In the genomic region with DNA sequence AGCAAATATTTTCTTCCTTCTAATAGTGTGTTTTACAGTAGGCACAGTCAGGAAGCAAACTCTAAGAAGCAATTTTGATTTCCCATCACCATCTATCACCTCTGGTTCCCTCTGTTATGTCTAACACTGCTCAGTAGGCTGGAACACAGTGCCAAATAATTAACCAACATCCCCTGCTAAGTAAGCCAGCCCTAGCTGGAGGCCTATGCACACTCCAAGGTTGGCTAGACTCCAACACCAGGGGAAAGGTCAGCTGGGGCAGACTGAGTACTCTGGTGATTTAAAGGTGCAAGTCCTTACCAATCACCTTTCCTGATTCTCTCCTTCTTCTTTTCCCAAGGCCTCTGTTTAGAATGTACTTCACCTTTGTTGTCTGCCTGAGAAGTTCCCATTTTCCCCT, we compare ENCODE assay signal across 15 cellular contexts. TPM values are rescaled to one million over a fixed set of nuclear protein-coding genes. Genes with fewer than 3 reads are reported as not detected.
DNase-seq lines count a peak whose midpoint lies in the region; ATAC-seq and TF ChIP-seq lines count a peak whose summit lies in the region.
"Had no signal": no experiment of that assay in that cellular context is flagged by ENCODE, and none has a peak within 500 bp of the region (broad histone marks: within the 10 kb centered on the region; RNA-seq: fewer than 3 reads in every experiment).

No MANE protein-coding gene starts in this region.

- H3K4me1 ChIP-seq in adipocyte (ENCODE audit: control insufficient read depth, insufficient read depth, low read length), result peaks cover 12% of the 10 kb centered on the region
- H3K4me1 ChIP-seq in mucosa of descending colon (ENCODE audit: low read depth), result no peaks in the 10 kb centered on the region
- no peaks in the 10 kb centered on the region for H3K4me1 ChIP-seq in neural progenitor cell
- no peaks in the 10 kb centered on the region for H3K4me1 ChIP-seq in mesendoderm (ENCODE audit: control insufficient read depth, low read depth, low read length)

- no peaks in the 10 kb centered on the region for H3K36me3 ChIP-seq in adipocyte (ENCODE audit: control insufficient read depth, insufficient read depth, low read length, severe bottlenecking)
- H3K36me3 ChIP-seq in mucosa of descending colon (ENCODE audit: low read depth), result no peaks in the 10 kb centered on the region
- H3K36me3 ChIP-seq in neural progenitor cell, result no peaks in the 10 kb centered on the region
- H3K36me3 ChIP-seq in mesendoderm (ENCODE audit: control insufficient read depth, insufficient read depth, low read length), result no peaks in the 10 kb centered on the region
- H3K36me3 ChIP-seq: WERI-Rb-1 had no signal

- intact Hi-C loops in mucosa of descending colon (cut with DNase I, micrococcal nuclease), result no loop called here

- H4K8ac ChIP-seq in mesendoderm (ENCODE audit: low read depth, low read length), result no peak overlapping the region

- H2AFZ ChIP-seq in neural progenitor cell (replicated peaks), result no peak overlapping the region

- no peak overlapping the region for H2BK15ac ChIP-seq in mesendoderm (replicated peaks; ENCODE audit: low read depth)

- no peaks in the 10 kb centered on the region for H3K79me1 ChIP-seq in mesendoderm (ENCODE audit: low read length)

- DNase-seq in DMS153 treated with DMSO at 0.1 percent for 48 hours (lab: John Stamatoyannopoulos, UW; ENCODE audit: unreplicated experiment) (peak; percentile 72), adipocyte (ENCODE audit: low read depth) (no peak), mucosa of descending colon (peak in 2 of 3 donors; percentile 19 to 40), neural progenitor cell (ENCODE audit: low spot score) (no peak), mesendoderm (no peak)
- DNase-seq: activated naive CD4-positive, alpha-beta T cell treated with Interleukin-2 at 50 U/mL for 16 hours; CD8-positive, alpha-beta memory T cell; effector memory CD8-positive, alpha-beta T cell; immature natural killer cell; natural killer cell; WERI-Rb-1 had no signal

- H3K23ac ChIP-seq in mesendoderm (ENCODE audit: low read length), result no peak overlapping the region

- no peaks in the 10 kb centered on the region for H3F3A ChIP-seq in neural progenitor cell (ENCODE audit: low read depth)

- H3K9ac ChIP-seq in adipocyte (ENCODE audit: low read length) (peak overlapping the region; percentile 36), neural progenitor cell (no peak overlapping the region), mesendoderm (ENCODE audit: low read length) (no peak overlapping the region)

- H3K27me3 ChIP-seq in adipocyte (replicated peaks; ENCODE audit: control insufficient read depth, insufficient read depth, low read length) (peaks cover 5% of the 10 kb centered on the region), neural progenitor cell (peaks cover 18% of the 10 kb centered on the region), mesendoderm (ENCODE audit: insufficient read depth, low read length, poor library complexity) (no peaks in the 10 kb centered on the region)

- H3K79me2 ChIP-seq in neural progenitor cell (ENCODE audit: low read depth), result no peaks in the 10 kb centered on the region
- no peaks in the 10 kb centered on the region for H3K79me2 ChIP-seq in mesendoderm (ENCODE audit: control insufficient read depth, insufficient read depth, low read length)

- no peaks in the 10 kb centered on the region for H3K27me3 Mint-ChIP-seq in neural progenitor cell (ENCODE audit: insufficient read depth, low read depth)
- H3K27me3 Mint-ChIP-seq: CD8-positive, alpha-beta memory T cell; effector memory CD8-positive, alpha-beta T cell had no signal

- TF ChIP-seq CTCF in mucosa of descending colon (IDR thresholded peaks at IDR 0.05) (no peak), neural progenitor cell (IDR thresholded peaks at IDR 0.05) (no peak)

- no peak overlapping the region for H3K4me3 Mint-ChIP-seq in neural progenitor cell
- H3K4me3 Mint-ChIP-seq: CD8-positive, alpha-beta memory T cell; effector memory CD8-positive, alpha-beta T cell; immature natural killer cell; natural killer cell had no signal

- H3K4me3 ChIP-seq in adipocyte (ENCODE audit: low read length), result no peak overlapping the region
- no peak overlapping the region for H3K4me3 ChIP-seq in mucosa of descending colon
- no peak overlapping the region for H3K4me3 ChIP-seq in neural progenitor cell
- H3K4me3 ChIP-seq in mesendoderm (ENCODE audit: low read length), result no peak overlapping the region

- no peaks in the 10 kb centered on the region for H3K36me3 Mint-ChIP-seq in neural progenitor cell
- H3K36me3 Mint-ChIP-seq: CD8-positive, alpha-beta memory T cell; immature natural killer cell; natural killer cell had no signal

- H3K18ac ChIP-seq in mesendoderm (ENCODE audit: low read length), result no peak overlapping the region

- H3K9me3 ChIP-seq in adipocyte (ENCODE audit: control insufficient read depth, low read length), result no peaks in the 10 kb centered on the region
- H3K9me3 ChIP-seq in mucosa of descending colon, result no peaks in the 10 kb centered on the region
- H3K9me3 ChIP-seq in neural progenitor cell (ENCODE audit: low read depth), result no peaks in the 10 kb centered on the region

- H3K9me3 Mint-ChIP-seq in neural progenitor cell, result no peaks in the 10 kb centered on the region
- H3K9me3 Mint-ChIP-seq: natural killer cell had no signal

- no peak overlapping the region for H2AK5ac ChIP-seq in mesendoderm (ENCODE audit: low read length)

- no peaks in the 10 kb centered on the region for H4K20me1 ChIP-seq in neural progenitor cell (ENCODE audit: low read depth)

- H2BK5ac ChIP-seq in mesendoderm (ENCODE audit: low read length), result no peak overlapping the region

- ATAC-seq in HG03175 (IDR thresholded peaks at IDR 0.05; ENCODE audit: unreplicated experiment) (peak; percentile 70), mucosa of descending colon (peak; percentile 48), GM19324 (IDR thresholded peaks at IDR 0.05; ENCODE audit: low FRiP score, unreplicated experiment) (no peak)
- ATAC-seq: effector memory CD8-positive, alpha-beta T cell; HCT116; natural killer cell had no signal

- H3K27ac ChIP-seq in neural progenitor cell, result no peak overlapping the region
- H3K27ac ChIP-seq in mesendoderm (ENCODE audit: low read depth, low read length), result no peak overlapping the region
- H3K27ac ChIP-seq: WERI-Rb-1 had no signal

- no peaks in the 10 kb centered on the region for H3K4me1 Mint-ChIP-seq in neural progenitor cell
- H3K4me1 Mint-ChIP-seq: CD8-positive, alpha-beta memory T cell; immature natural killer cell; natural killer cell had no signal

- H3K27ac Mint-ChIP-seq in neural progenitor cell, result no peak overlapping the region
- H3K27ac Mint-ChIP-seq: CD8-positive, alpha-beta memory T cell; effector memory CD8-positive, alpha-beta T cell; immature natural killer cell; natural killer cell had no signal

- no peak overlapping the region for H3K56ac ChIP-seq in mesendoderm (ENCODE audit: low read length)

- H3K4ac ChIP-seq in mesendoderm (ENCODE audit: low read depth, low read length), result no peak overlapping the region

- H3K4me2 ChIP-seq in neural progenitor cell (no peak overlapping the region), mesendoderm (ENCODE audit: low read length) (no peak overlapping the region)

- H2BK120ac ChIP-seq in mesendoderm (ENCODE audit: low read depth, low read length), result no peak overlapping the region

- H4K5ac ChIP-seq in mesendoderm (ENCODE audit: low read length), result no peak overlapping the region

RNA-seq across cellular contexts. Expression of a gene that starts 46.5 kb away (rescaled TPM):
- 1 to 10 TPM; 1.9 to 9.1 (median 2.1) TPM for total RNA-seq in mucosa of descending colon
- 15.9 and 17.6 TPM in 2 replicates for total RNA-seq in neural progenitor cell (ENCODE audit: low replicate concordance)
- polyA plus RNA-seq in mesendoderm (2013, experiment 1 of 2), result 7.6 TPM
- 9.2 TPM for polyA plus RNA-seq in mesendoderm (2013, experiment 2 of 2)
- total RNA-seq: SK-MEL-5 had no signal

Comparison
In these comparisons a context has a peak if more than half of its experiments do, and no peak if none do; other contexts are left out.
1. DNase-seq: peak in DMS153 treated with DMSO at 0.1 percent for 48 hours (single experiment) and mucosa of descending colon (2 of 3); none in adipocyte (single experiment), neural progenitor cell (single experiment) and mesendoderm (single experiment).